In the genomic region with DNA sequence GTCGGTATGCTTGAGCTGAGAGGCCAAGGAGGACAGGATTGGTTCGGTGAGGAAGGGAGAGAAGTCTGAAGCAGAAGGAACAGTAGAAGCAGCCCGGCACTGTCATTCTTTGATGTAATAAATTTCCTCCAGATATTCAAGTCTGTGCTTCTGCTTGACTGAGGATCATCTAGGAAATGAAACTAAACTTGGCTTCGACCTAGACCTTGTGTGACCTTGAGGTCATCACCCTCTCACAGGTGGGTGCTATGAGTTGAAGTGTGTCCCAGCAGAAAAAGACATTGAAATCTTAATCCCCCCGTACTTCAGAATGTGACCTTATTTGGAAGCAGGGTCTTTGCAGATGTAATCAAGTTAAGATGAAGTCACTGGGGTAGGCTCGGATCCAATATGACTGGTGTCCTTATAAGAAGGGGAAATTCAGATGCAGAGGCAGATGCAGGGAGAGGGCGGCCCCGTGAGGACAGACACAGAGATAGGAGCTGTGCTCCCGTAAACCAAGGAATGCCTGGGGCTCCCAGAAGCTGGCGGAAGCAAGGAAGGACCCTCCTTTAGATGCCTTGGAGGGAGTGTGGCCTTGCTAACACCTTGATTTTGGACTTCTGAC, we compare ENCODE assay signal across 1 cellular context.
TF ChIP-seq lines count a peak whose summit lies in the region.

No MANE protein-coding gene starts in this region.

TF ChIP-seq in HCT116, 20 proteins besides CTCF, POLR2A, EP300 and RAD21 (continued from another document):
- no peak for TF ChIP-seq ZNF274 (IDR thresholded peaks at IDR 0.05; ENCODE audit: low read depth, low read length)
- TF ChIP-seq, protein P1, sequence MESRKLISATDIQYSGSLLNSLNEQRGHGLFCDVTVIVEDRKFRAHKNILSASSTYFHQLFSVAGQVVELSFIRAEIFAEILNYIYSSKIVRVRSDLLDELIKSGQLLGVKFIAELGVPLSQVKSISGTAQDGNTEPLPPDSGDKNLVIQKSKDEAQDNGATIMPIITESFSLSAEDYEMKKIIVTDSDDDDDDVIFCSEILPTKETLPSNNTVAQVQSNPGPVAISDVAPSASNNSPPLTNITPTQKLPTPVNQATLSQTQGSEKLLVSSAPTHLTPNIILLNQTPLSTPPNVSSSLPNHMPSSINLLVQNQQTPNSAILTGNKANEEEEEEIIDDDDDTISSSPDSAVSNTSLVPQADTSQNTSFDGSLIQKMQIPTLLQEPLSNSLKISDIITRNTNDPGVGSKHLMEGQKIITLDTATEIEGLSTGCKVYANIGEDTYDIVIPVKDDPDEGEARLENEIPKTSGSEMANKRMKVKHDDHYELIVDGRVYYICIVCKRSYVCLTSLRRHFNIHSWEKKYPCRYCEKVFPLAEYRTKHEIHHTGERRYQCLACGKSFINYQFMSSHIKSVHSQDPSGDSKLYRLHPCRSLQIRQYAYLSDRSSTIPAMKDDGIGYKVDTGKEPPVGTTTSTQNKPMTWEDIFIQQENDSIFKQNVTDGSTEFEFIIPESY (IDR thresholded peaks at IDR 0.05; ENCODE audit: extremely low read depth, insufficient replicate concordance, low read length): no peak
- TF ChIP-seq SRF (IDR thresholded peaks at IDR 0.05; ENCODE audit: low read depth): no peak
- no peak for TF ChIP-seq EZH2phosphoT487 (IDR thresholded peaks at IDR 0.05; ENCODE audit: borderline replicate concordance)
- TF ChIP-seq YY1 (IDR thresholded peaks at IDR 0.05; ENCODE audit: extremely low read depth, insufficient replicate concordance, low read depth, low read length): no peak
- no peak for TF ChIP-seq EGR1 (IDR thresholded peaks at IDR 0.05; ENCODE audit: low read depth)
- TF ChIP-seq SIN3A (IDR thresholded peaks at IDR 0.05; ENCODE audit: low read depth): no peak
- TF ChIP-seq, protein P2, sequence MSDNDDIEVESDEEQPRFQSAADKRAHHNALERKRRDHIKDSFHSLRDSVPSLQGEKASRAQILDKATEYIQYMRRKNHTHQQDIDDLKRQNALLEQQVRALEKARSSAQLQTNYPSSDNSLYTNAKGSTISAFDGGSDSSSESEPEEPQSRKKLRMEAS (IDR thresholded peaks at IDR 0.05): no peak
- TF ChIP-seq, protein P3, sequence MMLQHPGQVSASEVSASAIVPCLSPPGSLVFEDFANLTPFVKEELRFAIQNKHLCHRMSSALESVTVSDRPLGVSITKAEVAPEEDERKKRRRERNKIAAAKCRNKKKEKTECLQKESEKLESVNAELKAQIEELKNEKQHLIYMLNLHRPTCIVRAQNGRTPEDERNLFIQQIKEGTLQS (IDR thresholded peaks at IDR 0.05): no peak
- TF ChIP-seq SP1 (IDR thresholded peaks at IDR 0.05; ENCODE audit: low read depth): no peak
- TF ChIP-seq CEBPB (IDR thresholded peaks at IDR 0.05; ENCODE audit: low read depth): no peak
- no peak for TF ChIP-seq POLR2AphosphoS5 (IDR thresholded peaks at IDR 0.05; ENCODE audit: low read depth, low read length)
